ENCODE assay signal across 10 cellular contexts in the genomic region with DNA sequence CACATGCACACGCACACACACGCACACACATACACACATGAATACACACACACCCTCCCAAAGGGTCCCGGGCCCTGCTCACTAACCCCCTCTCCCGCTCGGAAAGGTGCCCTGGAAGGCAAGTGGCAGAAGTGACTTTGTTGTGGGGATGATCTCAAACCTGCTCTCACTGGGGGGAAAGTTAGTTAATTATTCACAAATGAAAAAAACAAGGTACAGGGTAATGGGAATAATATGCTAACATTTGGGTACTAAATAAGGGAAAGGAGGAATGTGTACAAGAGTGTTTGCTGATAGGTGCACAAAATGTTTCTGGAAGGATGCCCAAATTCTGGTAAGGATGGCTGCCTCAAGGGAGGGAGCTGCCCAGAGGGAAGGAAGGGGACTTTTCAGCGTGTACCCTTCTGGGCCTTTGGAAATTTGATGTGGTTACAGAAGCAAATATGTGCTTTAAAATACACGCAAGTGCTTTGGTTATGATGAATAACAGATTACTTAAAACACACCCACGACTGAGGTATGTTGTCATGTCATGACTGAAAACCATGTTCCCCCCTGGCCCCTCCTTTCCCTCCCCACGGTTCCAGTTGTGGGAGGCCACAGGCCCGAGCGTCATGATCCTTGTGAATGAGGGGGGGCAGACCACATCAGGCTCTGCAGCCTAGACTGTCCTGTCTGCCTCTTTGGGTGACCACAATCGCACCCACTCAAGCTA. TPM values are rescaled to one million over a fixed set of nuclear protein-coding genes. Genes with fewer than 3 reads are reported as not detected.
DNase-seq lines count a peak whose midpoint lies in the region; ATAC-seq and TF ChIP-seq lines count a peak whose summit lies in the region.
"Had no signal": no experiment of that assay in that cellular context is flagged by ENCODE, and none has a peak within 500 bp of the region (broad histone marks: within the 10 kb centered on the region; RNA-seq: fewer than 3 reads in every experiment).

No MANE protein-coding gene starts in this region.

- no peak overlapping the region for H3K27ac Mint-ChIP-seq in activated T-cell treated with anti-CD3 and anti-CD28 coated beads, Interleukin-2, amount 50 U/mL, for 72 hours
- H3K27ac Mint-ChIP-seq: CD4-positive, alpha-beta memory T cell had no signal

- no peak overlapping the region for H2BK120ac ChIP-seq in neuronal stem cell (ENCODE audit: low read depth, low read length)

- no peaks in the 10 kb centered on the region for H3K27me3 Mint-ChIP-seq in activated T-cell treated with anti-CD3 and anti-CD28 coated beads, Interleukin-2, amount 50 U/mL, for 72 hours (ENCODE audit: low read depth)

- intact Hi-C loops in left lung (cut with DNase I), result loop anchor here in 1 of 2 donors (10.0 kb wide), 1 partner anchor 62 kb away; the partner anchor contains the start of gene CD9

- H3K27me3 ChIP-seq in left lung (no peaks in the 10 kb centered on the region), stomach smooth muscle (ENCODE audit: control insufficient read depth in 1 of 2, insufficient read depth in 2 of 2, low read length in 2 of 2) (no peaks in the 10 kb centered on the region), neuronal stem cell (ENCODE audit: control insufficient read depth in 3 of 3, insufficient read depth in 3 of 3, low read depth in 1 of 3, low read length in 3 of 3) (peaks cover 0 to 5% (median 0%) of the 10 kb centered on the region in 3 experiments)

- H2AFZ ChIP-seq in neuronal stem cell (ENCODE audit: low read length), result no peak overlapping the region

- H2BK5ac ChIP-seq in neuronal stem cell (ENCODE audit: low read length), result no peak overlapping the region

- H3K4me3 ChIP-seq in left lung, result no peak overlapping the region
- no peak overlapping the region for H3K4me3 ChIP-seq in stomach smooth muscle (ENCODE audit: low read length in 2 of 2)
- no peak overlapping the region for H3K4me3 ChIP-seq in neuronal stem cell (ENCODE audit: low read length in 2 of 2)

- no peak overlapping the region for H3K14ac ChIP-seq in neuronal stem cell (ENCODE audit: low read length)

- peak overlapping the region in 1 of 2 donors; percentile 51 for H3K4me3 Mint-ChIP-seq in activated T-cell treated with anti-CD3 and anti-CD28 coated beads, Interleukin-2, amount 50 U/mL, for 72 hours
- H3K4me3 Mint-ChIP-seq: CD4-positive, alpha-beta memory T cell had no signal

- H3K27ac ChIP-seq in left lung, result peak overlapping the region; percentile 40 to 71
- H3K27ac ChIP-seq in stomach smooth muscle (ENCODE audit: low read length), result peak overlapping the region; percentile 24
- no peak overlapping the region for H3K27ac ChIP-seq in neuronal stem cell (replicated peaks; ENCODE audit: low read length)

- H3K23ac ChIP-seq in neuronal stem cell (ENCODE audit: low read depth, low read length, poor library complexity), result no peak overlapping the region

- no peaks in the 10 kb centered on the region for H3K9me3 Mint-ChIP-seq in activated T-cell treated with anti-CD3 and anti-CD28 coated beads, Interleukin-2, amount 50 U/mL, for 72 hours

- DNase-seq in activated T-cell treated with anti-CD3 and anti-CD28 coated beads for 24 hours (ENCODE audit: low read depth), result peak; percentile 55
- no peak for DNase-seq in activated T-cell treated with anti-CD3 and anti-CD28 coated beads, Interleukin-2, amount 50 U/mL, for 1 hour
- peak; percentile 80 to 81 for DNase-seq in activated T-cell treated with anti-CD3 and anti-CD28 coated beads, Interleukin-2, amount 50 U/mL, for 72 hours
- no peak for DNase-seq in left lung
- no peak for DNase-seq in islet precursor cell
- DNase-seq in neuronal stem cell (ENCODE audit: low spot score), result no peak
- DNase-seq: CD4-positive, alpha-beta memory T cell; SK-N-SH had no signal

- no peak overlapping the region for H3K18ac ChIP-seq in neuronal stem cell (ENCODE audit: low read length)

- H4K91ac ChIP-seq in neuronal stem cell (ENCODE audit: low read depth, low read length, poor library complexity), result no peak overlapping the region

- peak; percentile 93 to 95 for ATAC-seq in activated T-cell treated with anti-CD3 and anti-CD28 coated beads, Interleukin-2, amount 50 U/mL, for 72 hours (replicated peaks in 1 of 2)
- peak; percentile 48 for ATAC-seq in left lung
- no peak for ATAC-seq in GM19455 (IDR thresholded peaks at IDR 0.05; ENCODE audit: unreplicated experiment)

- H3K9me3 ChIP-seq in left lung, result no peaks in the 10 kb centered on the region
- no peaks in the 10 kb centered on the region for H3K9me3 ChIP-seq in stomach smooth muscle (ENCODE audit: control insufficient read depth in 2 of 2, low read length in 2 of 2)
- H3K9me3 ChIP-seq in neuronal stem cell (replicated peaks in 1 of 2; ENCODE audit: control insufficient read depth in 2 of 2, insufficient read depth in 1 of 2, low read depth in 1 of 2, low read length in 2 of 2), result no peaks in the 10 kb centered on the region
- H3K9me3 ChIP-seq: SK-N-SH had no signal

- H3K4me1 Mint-ChIP-seq in activated T-cell treated with anti-CD3 and anti-CD28 coated beads, Interleukin-2, amount 50 U/mL, for 72 hours (ENCODE audit: low read depth), result peaks cover 34% of the 10 kb centered on the region

- WGBS in neuronal stem cell (ENCODE audit: extremely low coverage in 2 of 2, insufficient read length in 2 of 2, insufficient replicate concordance in 1 of 2), 2 donors, result no CpG with 5 or more reads among the region's 12 CpGs

- H3K36me3 ChIP-seq in left lung (no peaks in the 10 kb centered on the region), stomach smooth muscle (ENCODE audit: control insufficient read depth in 2 of 2, insufficient read depth in 2 of 2, low read length in 2 of 2) (no peaks in the 10 kb centered on the region), neuronal stem cell (replicated peaks in 1 of 2; ENCODE audit: control insufficient read depth in 2 of 2, insufficient read depth in 2 of 2, low read length in 2 of 2) (no peaks in the 10 kb centered on the region)

- H3K79me1 ChIP-seq in neuronal stem cell (ENCODE audit: low read depth, low read length), result no peaks in the 10 kb centered on the region

- no peak overlapping the region for H4K8ac ChIP-seq in neuronal stem cell (ENCODE audit: low read depth, low read length)

- no peak overlapping the region for H3K4me2 ChIP-seq in neuronal stem cell (ENCODE audit: insufficient read depth, low read length, poor library complexity, severe bottlenecking)
- H3K4me2 ChIP-seq: SK-N-SH had no signal

- H2AK5ac ChIP-seq in neuronal stem cell (ENCODE audit: low read depth, low read length), result no peak overlapping the region

- no peak overlapping the region for H3K4ac ChIP-seq in neuronal stem cell (ENCODE audit: low read length)

- TF ChIP-seq CTCF in left lung (IDR thresholded peaks at IDR 0.05), result no peak

- H3K36me3 Mint-ChIP-seq in activated T-cell treated with anti-CD3 and anti-CD28 coated beads, Interleukin-2, amount 50 U/mL, for 72 hours (ENCODE audit: insufficient read depth in 2 of 2), result no peaks in the 10 kb centered on the region
- H3K36me3 Mint-ChIP-seq: CD4-positive, alpha-beta memory T cell had no signal

- H2BK15ac ChIP-seq in neuronal stem cell (ENCODE audit: low read length), result no peak overlapping the region

- peaks cover 0 to 7% of the 10 kb centered on the region in 2 donors for H3K4me1 ChIP-seq in left lung
- peaks cover 18% of the 10 kb centered on the region for H3K4me1 ChIP-seq in stomach smooth muscle (ENCODE audit: control insufficient read depth, insufficient read depth, low read length)
- peaks cover 7 to 13% of the 10 kb centered on the region in 2 donors for H3K4me1 ChIP-seq in neuronal stem cell (ENCODE audit: control insufficient read depth in 2 of 2, insufficient read depth in 1 of 2, low read depth in 1 of 2, low read length in 2 of 2)

- no peak overlapping the region for H2BK12ac ChIP-seq in neuronal stem cell (ENCODE audit: low read length)

- H3K9ac ChIP-seq in stomach smooth muscle (ENCODE audit: low read length in 2 of 2) (peak overlapping the region in 1 of 2 donors; percentile 21), neuronal stem cell (ENCODE audit: low read depth, low read length, poor library complexity) (no peak overlapping the region)
- H3K9ac ChIP-seq: SK-N-SH had no signal

RNA-seq across cellular contexts. Expression of gene PLEKHG6, which starts 43.3 kb away (rescaled TPM):
- total RNA-seq in activated T-cell treated with anti-CD3 and anti-CD28 coated beads, Interleukin-2, amount 50 U/mL, for 72 hours, result not detected
- total RNA-seq in left lung, result 1 to 10 TPM; 2.0 to 4.2 TPM
- polyA plus RNA-seq in neuronal stem cell (2013, experiment 1 of 2), result 1.2 TPM
- polyA plus RNA-seq in neuronal stem cell (2013, experiment 2 of 2), result 1.3 TPM
- total RNA-seq: CD4-positive, alpha-beta memory T cell had no signal

Comparison
In these comparisons a context has a peak if more than half of its experiments do, and no peak if none do; other contexts are left out.
1. DNase-seq: peak in activated T-cell treated with anti-CD3 and anti-CD28 coated beads for 24 hours (single experiment) and activated T-cell treated with anti-CD3 and anti-CD28 coated beads, Interleukin-2, amount 50 U/mL, for 72 hours (2 of 2); none in activated T-cell treated with anti-CD3 and anti-CD28 coated beads, Interleukin-2, amount 50 U/mL, for 1 hour (single experiment), left lung (0 of 2), islet precursor cell (single experiment) and neuronal stem cell (single experiment).